17 cellular contexts compared by ENCODE assay signal in genomic region chr16:46756772-46757171, GRCh38. TPM values are rescaled to one million over a fixed set of nuclear protein-coding genes. Genes with fewer than 3 reads are reported as not detected.
DNase-seq lines count a peak whose midpoint lies in the region; ATAC-seq, FAIRE-seq and TF ChIP-seq lines count a peak whose summit lies in the region.
"Had no signal": no experiment of that assay in that cellular context is flagged by ENCODE, and none has a peak within 500 bp of the region (broad histone marks: within the 10 kb centered on the region; RNA-seq: fewer than 3 reads in every experiment).

No MANE protein-coding gene starts in this region.

- H3K9ac ChIP-seq in K562 (ENCODE audit: insufficient read depth in 1 of 2, low read depth in 2 of 2, low read length in 2 of 2) (0 out of 4 replicates have a peak overlapping the region, but pooled peaks of 1 of the 2 experiments have one; percentile 56), trophoblast cell (ENCODE audit: low read length) (no peak overlapping the region)
- H3K9ac ChIP-seq: GM23248, KMS-11 had no signal

- H4K12ac ChIP-seq in trophoblast cell (ENCODE audit: low read depth, low read length): no peak overlapping the region

- H3K4me3 ChIP-seq in H7 (ENCODE audit: insufficient read depth, low read depth, low read length) (no peak overlapping the region), K562 (no peak overlapping the region), left ventricle myocardium inferior (peak overlapping the region; percentile 58), trophoblast cell (ENCODE audit: low read depth, low read length) (no peak overlapping the region)
- H3K4me3 ChIP-seq: GM23248, PC-9 had no signal

- FAIRE-seq in K562 (lab: Jason Lieb, UNC): no peak
- FAIRE-seq: A204.1, G401.6 had no signal

- CTCF ChIA-PET in K562 (lab: Yijun Ruan, JAX; ENCODE audit: low intra/inter-chr PET ratio): no interaction called here

- H2AK5ac ChIP-seq in trophoblast cell (ENCODE audit: low read length): peak overlapping the region; percentile 8

- TF ChIP-seq EP300 in K562 (IDR thresholded peaks at IDR 0.05; ENCODE audit: low read length): no peak

- peak overlapping the region; percentile 23 for H3K14ac ChIP-seq in trophoblast cell (ENCODE audit: low read length)

- BruUV-seq in K562 (replicated peaks; lab: Mats Ljungman, UMichigan): no TSS peak

- peak overlapping the region; percentile 36 for H3K4me2 ChIP-seq in K562 (ENCODE audit: insufficient read depth, low read length)
- no peak overlapping the region for H3K4me2 ChIP-seq in trophoblast cell (ENCODE audit: low read length)
- H3K4me2 ChIP-seq: KMS-11, PC-9 had no signal

- no peak overlapping the region for H2BK5ac ChIP-seq in trophoblast cell (ENCODE audit: low read depth, low read length, poor library complexity)

- no peaks in the 10 kb centered on the region for H3K36me3 ChIP-seq in H7 (replicated peaks; ENCODE audit: control insufficient read depth, insufficient read depth, low read length)
- no peaks in the 10 kb centered on the region for H3K36me3 ChIP-seq in K562 (ENCODE audit: control insufficient read depth, insufficient read depth, low read length)
- H3K36me3 ChIP-seq in left ventricle myocardium inferior: no peaks in the 10 kb centered on the region
- H3K36me3 ChIP-seq in trophoblast cell (ENCODE audit: control insufficient read depth in 1 of 2, insufficient read depth in 2 of 2, low read length in 2 of 2): no peaks in the 10 kb centered on the region

- WGBS in K562 (ENCODE audit: insufficient coverage, low coverage, missing lambda C conversion rate): 27% methylated on average over 7 of the region's 11 CpGs
- WGBS in trophoblast cell (ENCODE audit: extremely low coverage, insufficient coverage, insufficient read length): no CpG with 5 or more reads among the region's 11 CpGs

- ATAC-seq in K562 (peak; percentile 44), HG03108 (IDR thresholded peaks at IDR 0.05; ENCODE audit: unreplicated experiment) (no peak)

- H3K4me1 ChIP-seq in K562 (replicated peaks in 1 of 2; ENCODE audit: control insufficient read depth in 2 of 2, insufficient read depth in 2 of 2, low read length in 2 of 2) (peaks cover 8 to 9% of the 10 kb centered on the region in 2 experiments; a peak in 3 of 5 replicates), left ventricle myocardium inferior (peaks cover 59% of the 10 kb centered on the region), trophoblast cell (ENCODE audit: control insufficient read depth in 1 of 2, insufficient read depth in 2 of 2, low read length in 2 of 2) (peaks cover 19 to 22% of the 10 kb centered on the region in 2 experiments)

- H3K79me2 ChIP-seq in K562 (ENCODE audit: control insufficient read depth, insufficient read depth, low read length) (no peaks in the 10 kb centered on the region), trophoblast cell (ENCODE audit: control insufficient read depth, insufficient read depth, low read length, poor library complexity) (no peaks in the 10 kb centered on the region)

- no peak for TF ChIP-seq CTCF in K562 (IDR thresholded peaks at IDR 0.05 in 2 of 3, conservative IDR thresholded peaks at IDR 0.05 in 1 of 3; ENCODE audit: insufficient read depth in 2 of 3, low read depth in 1 of 3, low read length in 3 of 3)
- no peak for TF ChIP-seq CTCF in left ventricle myocardium inferior (IDR thresholded peaks at IDR 0.05; ENCODE audit: borderline replicate concordance)

- no peak overlapping the region for H4K8ac ChIP-seq in trophoblast cell (ENCODE audit: low read depth, low read length)

- H3K9me1 ChIP-seq in K562 (ENCODE audit: control insufficient read depth, insufficient read depth, low read length): no peaks in the 10 kb centered on the region

- no peaks in the 10 kb centered on the region for H4K20me1 ChIP-seq in K562 (replicated peaks; ENCODE audit: control insufficient read depth, insufficient read depth, low read length)

- H2AFZ ChIP-seq in K562 (ENCODE audit: low read depth, low read length): peak overlapping the region; percentile 52; the same call in 1 of the 2 replicates
- H2AFZ ChIP-seq in trophoblast cell (ENCODE audit: insufficient read depth, low read length, poor library complexity): no peak overlapping the region
- H2AFZ ChIP-seq: GM23248, PC-9 had no signal

- TF ChIP-seq POLR2A in K562 (conservative IDR thresholded peaks at IDR 0.05): no peak

- POLR2A ChIA-PET in K562 (lab: Yijun Ruan, JAX): interaction anchor here (1.0 kb wide), 1 partner anchor 10 kb away, joined by 3 read pairs; no protein-coding TSS in a partner anchor

- H3K9me3 ChIP-seq in K562 (replicated peaks; ENCODE audit: control insufficient read depth, insufficient read depth, low read depth, low read length): no peaks in the 10 kb centered on the region
- H3K9me3 ChIP-seq in left ventricle myocardium inferior (replicated peaks): no peaks in the 10 kb centered on the region
- peaks cover 1% of the 10 kb centered on the region for H3K9me3 ChIP-seq in trophoblast cell (ENCODE audit: insufficient read depth, low read depth, low read length)

- H3K18ac ChIP-seq in trophoblast cell (ENCODE audit: low read length): no peak overlapping the region

- H3K23ac ChIP-seq in trophoblast cell (ENCODE audit: low read length): no peak overlapping the region

- no peak overlapping the region; the same call in 2 of the 3 replicates for H3K27ac ChIP-seq in K562 (ENCODE audit: extremely low read depth, low read depth, low read length)
- H3K27ac ChIP-seq in left ventricle myocardium inferior (replicated peaks): peak overlapping the region; percentile 96
- no peak overlapping the region for H3K27ac ChIP-seq in trophoblast cell (ENCODE audit: low read depth, low read length)
- H3K27ac ChIP-seq: GM23248, KMS-11, PC-9 had no signal

- peak overlapping the region; percentile 9 for H2BK12ac ChIP-seq in trophoblast cell (ENCODE audit: low read length)

- H3K79me1 ChIP-seq in trophoblast cell (ENCODE audit: low read length): peaks cover 17% of the 10 kb centered on the region

- peak; percentile 25 for DNase-seq in H7
- DNase-seq in K562 (ENCODE audit: extremely low read depth in 1 of 4, low spot score in 3 of 4): no peak
- no peak for DNase-seq in left ventricle myocardium inferior
- DNase-seq in trophoblast cell: no peak
- no peak for DNase-seq in activated CD4-positive, alpha-beta T cell treated with anti-CD3 and anti-CD28 coated beads for 4 hours
- DNase-seq in NCI-H446 (lab: John Stamatoyannopoulos, UW): no peak
- no peak for DNase-seq in NCI-H345 (lab: John Stamatoyannopoulos, UW)
- DNase-seq: DND-41, GM23248, NCI-H1048, NCI-H748 treated with DMSO at 0.1 percent for 48 hours had no signal

- peak overlapping the region; percentile 18 for H2BK120ac ChIP-seq in trophoblast cell (ENCODE audit: insufficient read depth, low read length, poor library complexity)

- intact Hi-C loops in K562 (cut with micrococcal nuclease) (no loop called here), left ventricle myocardium inferior (cut with micrococcal nuclease) (no loop called here)

- in situ Hi-C loops in K562 (cut with MboI): no loop called here

- H3K4ac ChIP-seq in trophoblast cell (ENCODE audit: low read depth, low read length): no peak overlapping the region

- no peak for TF ChIP-seq RAD21 in K562 (CRISPR knock-in tag; conservative IDR thresholded peaks at IDR 0.05 in 1 of 2, IDR thresholded peaks at IDR 0.05 in 1 of 2)

- peak overlapping the region; percentile 21 for H4K91ac ChIP-seq in trophoblast cell (ENCODE audit: low read depth, low read length)

- no peaks in the 10 kb centered on the region for H3K27me3 ChIP-seq in H7 (ENCODE audit: control insufficient read depth, insufficient read depth, low read length)
- no peaks in the 10 kb centered on the region for H3K27me3 ChIP-seq in K562 (ENCODE audit: control insufficient read depth in 2 of 2, insufficient read depth in 2 of 2, low read length in 2 of 2)
- H3K27me3 ChIP-seq in left ventricle myocardium inferior (ENCODE audit: low read depth): peaks cover 16% of the 10 kb centered on the region
- no peaks in the 10 kb centered on the region for H3K27me3 ChIP-seq in trophoblast cell (ENCODE audit: insufficient read depth, low read length)

TF ChIP-seq in K562, 482 proteins besides CTCF, POLR2A, EP300 and RAD21 (continues in another document):
- TF ChIP-seq KLF1 (tag; IDR thresholded peaks at IDR 0.05): no peak
- peak in 1 of 3 experiments; percentile 39 for TF ChIP-seq YY1 (IDR thresholded peaks at IDR 0.05; ENCODE audit: borderline replicate concordance in 1 of 3, control insufficient read depth in 1 of 3, extremely low read depth in 1 of 3, insufficient read depth in 3 of 3, insufficient read length in 1 of 3, insufficient replicate concordance in 2 of 3, low read depth in 1 of 3, low read length in 2 of 3)

RNA-seq across cellular contexts. Expression of gene MYLK3, which starts 8.6 kb away (rescaled TPM):
- total RNA-seq in H7 (2014; rRNA removed; shearing (Covaris generic)): 0.78 and 2.3 TPM in 2 replicates
- total RNA-seq in K562 (2011; cell fraction: chromatin; rRNA removed; ENCODE audit: low replicate concordance): 14.1 and 14.2 TPM in 2 replicates
- total RNA-seq in K562 (2011; cell fraction: nucleolus; rRNA removed): 6.8 and 7.9 TPM in 2 replicates
- 12.1 and 14.7 TPM in 2 replicates for total RNA-seq in K562 (2011; cell fraction: nucleoplasm; rRNA removed)
- total RNA-seq in K562 (2014; rRNA removed): 8.8 and 9.8 TPM in 2 replicates
- total RNA-seq in K562 (2014; rRNA removed; fragmentation: Illumina TruSeq; extraction: Trizol): 6.7 and 7.6 TPM in 2 replicates
- 6.6 and 6.7 TPM in 2 replicates for total RNA-seq in K562 (2015; rRNA removed; fragmentation: Illumina TruSeq; extraction: Trizol)
- total RNA-seq in K562 (2021): 10.1 and 10.7 TPM in 2 replicates
- polyA plus RNA-seq in K562 (2011; rRNA removed): 4.2 and 4.3 TPM in 2 replicates
- 2.7 and 3.6 TPM in 2 replicates for polyA plus RNA-seq in K562 (2011; cell fraction: cytosol; rRNA removed)
- 4.4 and 5.0 TPM in 2 replicates for polyA plus RNA-seq in K562 (2011; cell fraction: nucleus; rRNA removed)
- 5.2 and 6.0 TPM in 2 replicates for polyA plus RNA-seq in K562 (2012)
- polyA plus RNA-seq in K562 (2014; fragmentation: Illumina TruSeq; extraction: Trizol): 4.7 and 6.5 TPM in 2 replicates
- polyA plus RNA-seq in K562 (2014; fragmentation: Nextera tagmentation; extraction: Ambion mirVana): under 1 TPM; 0.69 to 0.82 TPM
- polyA plus RNA-seq in K562 (2014; rRNA removed): 3.3 TPM in 2 replicates
- 5.5 and 7.1 TPM in 2 replicates for polyA minus RNA-seq in K562 (2011; rRNA and poly(A)+ RNA removed)
- polyA minus RNA-seq in K562 (2011; cell fraction: cytosol; rRNA and poly(A)+ RNA removed): 5.5 and 9.8 TPM in 2 replicates
- polyA minus RNA-seq in K562 (2011; cell fraction: nucleus; rRNA and poly(A)+ RNA removed): 4.2 and 5.4 TPM in 2 replicates
- 256 TPM for total RNA-seq in left ventricle myocardium inferior
- polyA plus RNA-seq in trophoblast cell (2013): 1.8 and 2.2 TPM in 2 replicates
- total RNA-seq: GM23248, MCF 10A had no signal
- polyA plus RNA-seq: GM23248 had no signal

Comparison
In these comparisons a context has a peak if more than half of its experiments do, and no peak if none do; other contexts are left out.
1. RNA of gene MYLK3, which starts 8.6 kb away (total RNA-seq): 256 TPM in left ventricle myocardium inferior (single experiment); 6.6 to 14.7 TPM in K562 and 0.78 to 2.3 TPM in H7; every median in the first group is over 10 times any median in the second.